ENCODE assay signal across 8 cellular contexts in the genomic region with DNA sequence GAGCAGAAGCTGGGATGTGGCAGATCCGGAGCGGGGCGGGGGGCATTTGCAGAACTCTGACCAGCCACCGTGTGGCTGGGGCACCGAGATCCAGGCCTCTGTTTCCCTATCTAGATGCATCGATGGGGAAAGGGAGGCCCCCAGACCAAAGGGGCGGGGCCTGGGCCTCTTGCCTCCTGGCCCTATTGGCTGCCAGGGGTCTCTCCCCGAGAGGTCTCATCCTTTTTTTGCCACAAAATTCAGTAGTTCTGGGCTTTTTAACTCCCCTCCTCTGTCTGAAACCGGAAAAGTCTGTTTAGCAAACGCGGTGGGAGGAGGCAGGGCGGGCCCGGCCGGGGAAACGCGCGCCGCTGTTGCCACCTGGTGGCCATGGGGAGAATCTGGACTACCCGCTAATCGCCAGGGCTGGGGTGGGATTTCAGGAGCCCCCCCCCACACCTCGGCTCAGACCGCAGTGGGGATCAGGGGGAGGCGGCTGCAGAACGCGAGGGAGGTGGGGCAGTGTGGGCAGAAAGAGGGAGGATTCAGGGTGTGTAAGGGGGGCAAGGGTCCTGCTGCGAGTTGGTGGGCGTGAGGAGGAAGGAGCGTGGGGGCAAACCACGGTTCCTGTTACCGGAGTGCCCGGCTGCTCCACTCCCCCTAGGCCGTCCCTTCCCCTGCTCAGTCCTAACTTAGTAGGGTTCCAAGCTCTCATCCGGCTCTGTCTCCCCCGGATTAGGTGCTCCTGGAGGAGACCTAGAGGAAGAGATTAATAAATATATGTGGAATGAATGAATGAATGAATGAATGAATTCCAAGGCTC. TPM values are rescaled to one million over a fixed set of nuclear protein-coding genes. Genes with fewer than 3 reads are reported as not detected.
DNase-seq lines count a peak whose midpoint lies in the region; ATAC-seq and TF ChIP-seq lines count a peak whose summit lies in the region.

No MANE protein-coding gene starts in this region.

- no peak overlapping the region for H3K4me3 Mint-ChIP-seq in CD4-positive, alpha-beta T cell

- no peaks in the 10 kb centered on the region for H3K27me3 ChIP-seq in CD4-positive, alpha-beta T cell (ENCODE audit: control insufficient read depth, insufficient read depth, low read length)
- no peaks in the 10 kb centered on the region for H3K27me3 ChIP-seq in dorsolateral prefrontal cortex

- intact Hi-C loops in CD4-positive, alpha-beta T cell (cut with DNase I, micrococcal nuclease), result loop anchor here (1.0 to 5.0 kb wide), 4 partner anchors 51 to 201 kb away; a partner anchor contains a TSS
- intact Hi-C loops in dorsolateral prefrontal cortex (cut with DNase I), result loop anchor here (1.0 to 5.0 kb wide), 6 partner anchors 36 to 121 kb away; a partner anchor contains a TSS
- intact Hi-C loops in lower leg skin (cut with DNase I; ENCODE audit: low total_unique reads), result loop anchor here (2.0 kb wide), 1 partner anchor 52 kb away; no protein-coding TSS in a partner anchor

- H3K4me3 ChIP-seq in dorsolateral prefrontal cortex (peak overlapping the region in 56 of 59 donors; percentile 4 to 61 (median 38)), lower leg skin (ENCODE audit: low read depth, poor library complexity, severe bottlenecking) (no peak overlapping the region)

- H3K27ac ChIP-seq in CD4-positive, alpha-beta T cell (ENCODE audit: low read depth, low read length), result peak overlapping the region; percentile 22
- H3K27ac ChIP-seq in dorsolateral prefrontal cortex, result peak overlapping the region; percentile 76 to 99 (median 96)

- peaks cover 15% of the 10 kb centered on the region for H3K36me3 Mint-ChIP-seq in CD4-positive, alpha-beta T cell (ENCODE audit: low read depth)

- H3K4me1 Mint-ChIP-seq in CD4-positive, alpha-beta T cell (ENCODE audit: low read depth), result peaks cover 17% of the 10 kb centered on the region

- peak; percentile 74 to 87 (median 80) for DNase-seq in CD4-positive, alpha-beta T cell
- DNase-seq in NCI-H526 (lab: John Stamatoyannopoulos, UW) (peak; percentile 17 to 60), dorsolateral prefrontal cortex (peak; percentile 54 to 86 (median 77)), lower leg skin (ENCODE audit: low spot score in 2 of 2) (peak; percentile 66 to 97), GOT3 (lab: John Stamatoyannopoulos, UW) (no peak)
- DNase-seq in activated CD4-positive, alpha-beta T cell treated with anti-CD3 and anti-CD28 coated beads, Interleukin-2, amount 50 U/mL, for 48 hours, result peak; percentile 83 to 85
- peak; percentile 81 for DNase-seq in stimulated activated CD4-positive, alpha-beta T cell treated with anti-CD3 and anti-CD28 coated beads, Interleukin-4, amount 100 ng/mL, for 1 hour

- POLR2A ChIA-PET in CD4-positive, alpha-beta T cell (lab: Charles Lee), result interaction anchor here (0.7 to 5.4 kb wide), 4 partner anchors 13 to 58 kb away, joined by 3 to 41 read pairs (median 8); a partner anchor contains a TSS

- H3K9me3 ChIP-seq in CD4-positive, alpha-beta T cell (ENCODE audit: control insufficient read depth, low read length), result no peaks in the 10 kb centered on the region

- H3K9me3 Mint-ChIP-seq in CD4-positive, alpha-beta T cell, result no peaks in the 10 kb centered on the region

- CTCF ChIA-PET in CD4-positive, alpha-beta T cell (lab: Charles Lee), result interaction anchor here (1.1 to 6.5 kb wide), 6 partner anchors 13 to 120 kb away, joined by 3 to 40 read pairs (median 5); a partner anchor contains a TSS

- H3K27ac Mint-ChIP-seq in CD4-positive, alpha-beta T cell, result peak overlapping the region; percentile 63

- TF ChIP-seq POLR2A in lower leg skin (IDR thresholded peaks at IDR 0.05), result no peak

- peak; percentile 97 for ATAC-seq in CD4-positive, alpha-beta T cell (ENCODE audit: poor library complexity)
- peak; percentile 57 for ATAC-seq in HG02759 (IDR thresholded peaks at IDR 0.05; ENCODE audit: unreplicated experiment)

- WGBS in lower leg skin, 2 donors, result 5% methylated on average over 31 to 34 of the region's 34 CpGs

- H3K27me3 Mint-ChIP-seq in CD4-positive, alpha-beta T cell, result no peaks in the 10 kb centered on the region

- TF ChIP-seq CTCF in CD4-positive, alpha-beta T cell (IDR thresholded peaks at IDR 0.05), result peak; percentile 98
- TF ChIP-seq CTCF in dorsolateral prefrontal cortex (IDR thresholded peaks at IDR 0.05 in 54 of 56, conservative IDR thresholded peaks at IDR 0.05 in 2 of 56; ENCODE audit: low read depth in 1 of 56, partially characterized antibody in 56 of 56) (peak; percentile 94 to 100 (median 98)), lower leg skin (IDR thresholded peaks at IDR 0.05) (peak in 1 of 3 donors; percentile 95)

RNA-seq across cellular contexts. Expression of a gene that starts 28.3 kb away (rescaled TPM):
- total RNA-seq in CD4-positive, alpha-beta T cell, result 10 to 100 TPM; 20.5 to 22.5 TPM
- total RNA-seq in dorsolateral prefrontal cortex (1 to 10 TPM in 102 of 120 experiments, under 1 TPM in 18; 0.32 to 5.4 (median 1.5) TPM), lower leg skin (under 1 TPM in 2 of 4 donors, not detected in 2; 0.34 to 0.58 TPM)

RNA-seq across cellular contexts. Expression of a gene that starts 39.2 kb away (rescaled TPM):
- total RNA-seq in CD4-positive, alpha-beta T cell, result 10 to 100 TPM; 16.1 to 16.4 TPM
- total RNA-seq in dorsolateral prefrontal cortex (100 to 1,000 TPM; 138 to 282 (median 205) TPM), lower leg skin (10 to 100 TPM; 12.9 to 19.8 (median 17.0) TPM)

RNA-seq across cellular contexts. Expression of a gene that starts 50.4 kb away (rescaled TPM):
- 100 to 1,000 TPM; 325 to 341 TPM for total RNA-seq in CD4-positive, alpha-beta T cell
- total RNA-seq in dorsolateral prefrontal cortex (100 to 1,000 TPM in 10 of 120 experiments, 10 to 100 TPM in 110; 17.5 to 207 (median 47.3) TPM), lower leg skin (10 to 100 TPM; 54.1 to 92.8 (median 73.5) TPM)

Comparison
In these comparisons a context has a peak if more than half of its experiments do, and no peak if none do; other contexts are left out.
1. RNA of a gene that starts 39.2 kb away (total RNA-seq): 138 to 282 TPM in dorsolateral prefrontal cortex; 12.9 to 19.8 TPM in lower leg skin and 16.1 to 16.4 TPM in CD4-positive, alpha-beta T cell; every median in the first group is over 4 times any median in the second.